ENCODE assay signal across 1 cellular context in genomic region chr3:108102420-108103039, GRCh38.
A peak's percentile ranks its signal among the peaks of the same experiment; 100 is the strongest.
TF ChIP-seq lines count a peak whose summit lies in the region.

No MANE protein-coding gene starts in this region.

TF ChIP-seq in K562, 482 proteins besides CTCF, POLR2A, EP300 and RAD21 (continued from another document and continues in another):
- TF ChIP-seq E4F1 (CRISPR knock-in tag; IDR thresholded peaks at IDR 0.05; ENCODE audit: borderline replicate concordance) (no peak), KLF6 (CRISPR knock-in tag; IDR thresholded peaks at IDR 0.05; ENCODE audit: borderline replicate concordance) (no peak), ZNF175 (CRISPR knock-in tag; IDR thresholded peaks at IDR 0.05; ENCODE audit: low read depth) (no peak), ZNF316 (IDR thresholded peaks at IDR 0.05) (peak; percentile 69), NRF1 (conservative IDR thresholded peaks at IDR 0.05 in 1 of 2, IDR thresholded peaks at IDR 0.05 in 1 of 2) (0 out of 4 replicates have a peak, but pooled peaks of 1 of the 2 experiments have one; percentile 7), POLR2G (IDR thresholded peaks at IDR 0.05; ENCODE audit: low read depth, low read length) (no peak), PHF20 (IDR thresholded peaks at IDR 0.05; ENCODE audit: partially characterized antibody) (no peak), SRSF9 (IDR thresholded peaks at IDR 0.05; ENCODE audit: borderline replicate concordance, low read depth, low read length) (no peak), ZNF280B (CRISPR knock-in tag; IDR thresholded peaks at IDR 0.05) (no peak), ZNF764 (CRISPR knock-in tag; IDR thresholded peaks at IDR 0.05; ENCODE audit: low read depth) (no peak), ZNF79 (CRISPR knock-in tag; IDR thresholded peaks at IDR 0.05; ENCODE audit: low read depth) (no peak), TEAD4 (IDR thresholded peaks at IDR 0.05; ENCODE audit: low read length) (peak; percentile 46; the same call in 1 of the 2 replicates), TEAD4 (CRISPR knock-in tag; IDR thresholded peaks at IDR 0.05; ENCODE audit: borderline replicate concordance) (no peak), E2F4 (CRISPR knock-in tag; IDR thresholded peaks at IDR 0.05; ENCODE audit: low read depth) (no peak), ZNF431 (CRISPR knock-in tag; IDR thresholded peaks at IDR 0.05) (no peak), MTA2 (IDR thresholded peaks at IDR 0.05; ENCODE audit: low read depth) (no peak), NCOA6 (IDR thresholded peaks at IDR 0.05) (no peak), KLF10 (CRISPR knock-in tag; IDR thresholded peaks at IDR 0.05) (no peak), SMC3 (conservative IDR thresholded peaks at IDR 0.05; ENCODE audit: insufficient read depth, low read depth, low read length) (no peak), MAX (CRISPR knock-in tag; IDR thresholded peaks at IDR 0.05) (no peak), ZNF445 (CRISPR knock-in tag; IDR thresholded peaks at IDR 0.05; ENCODE audit: low read depth) (no peak), TFAM (CRISPR knock-in tag; conservative IDR thresholded peaks at IDR 0.05) (no peak), GTF2B (IDR thresholded peaks at IDR 0.05; ENCODE audit: extremely low read depth, insufficient read length) (no peak), ZNF224 (CRISPR knock-in tag; IDR thresholded peaks at IDR 0.05) (no peak), NCOA2 (IDR thresholded peaks at IDR 0.05; ENCODE audit: partially characterized antibody in 2 of 2) (no peak), LARP7 (IDR thresholded peaks at IDR 0.05) (no peak), CHD4 (IDR thresholded peaks at IDR 0.05; ENCODE audit: insufficient read depth, insufficient replicate concordance, low read depth, low read length, poor library complexity, severe bottlenecking) (no peak), ZFP1 (CRISPR knock-in tag; IDR thresholded peaks at IDR 0.05) (no peak), ZSCAN32 (CRISPR knock-in tag; IDR thresholded peaks at IDR 0.05) (no peak), KLF1 (tag; IDR thresholded peaks at IDR 0.05) (no peak), MAZ (CRISPR knock-in tag; conservative IDR thresholded peaks at IDR 0.05 in 1 of 2, IDR thresholded peaks at IDR 0.05 in 1 of 2) (no peak), HMBOX1 (IDR thresholded peaks at IDR 0.05) (no peak), FOSL1 (tag; conservative IDR thresholded peaks at IDR 0.05) (no peak), ETV5 (CRISPR knock-in tag; IDR thresholded peaks at IDR 0.05; ENCODE audit: low read depth) (no peak), ZNF354B (CRISPR knock-in tag; IDR thresholded peaks at IDR 0.05) (no peak), BDP1 (IDR thresholded peaks at IDR 0.05; ENCODE audit: insufficient read depth, insufficient read length) (no peak), SP2 (IDR thresholded peaks at IDR 0.05; ENCODE audit: extremely low read depth, low read depth, low read length, poor library complexity, severe bottlenecking) (no peak), HES1 (IDR thresholded peaks at IDR 0.05; ENCODE audit: low read depth) (0 out of 2 replicates have a peak, but pooled peaks have one; percentile 16), ZNF511 (CRISPR knock-in tag; IDR thresholded peaks at IDR 0.05) (no peak), GTF2A2 (tag; IDR thresholded peaks at IDR 0.05) (no peak), CBX3 (IDR thresholded peaks at IDR 0.05; ENCODE audit: borderline replicate concordance in 1 of 2, low read length in 2 of 2) (peak in 1 of 2 experiments; percentile 61; a peak in 1 of 3 replicates), RFX5 (IDR thresholded peaks at IDR 0.05; ENCODE audit: low read depth, low read length) (no peak), SPI1 (IDR thresholded peaks at IDR 0.05; ENCODE audit: borderline replicate concordance, low read depth, low read length) (peak; percentile 98), NCOR1 (IDR thresholded peaks at IDR 0.05) (no peak), IRF2 (CRISPR knock-in tag; IDR thresholded peaks at IDR 0.05) (no peak), DNMT1 (IDR thresholded peaks at IDR 0.05) (no peak), ZNF165 (CRISPR knock-in tag; IDR thresholded peaks at IDR 0.05; ENCODE audit: borderline replicate concordance) (no peak), TGIF2 (CRISPR knock-in tag; IDR thresholded peaks at IDR 0.05) (no peak), ZNF830 (CRISPR knock-in tag; IDR thresholded peaks at IDR 0.05) (no peak), ZNF311 (CRISPR knock-in tag; IDR thresholded peaks at IDR 0.05) (peak; percentile 63; the same call in 1 of the 2 replicates), SMARCA5 (IDR thresholded peaks at IDR 0.05) (0 out of 2 replicates have a peak, but pooled peaks have one; percentile 58), ZNF507 (tag; conservative IDR thresholded peaks at IDR 0.05) (no peak), SAFB (IDR thresholded peaks at IDR 0.05; ENCODE audit: borderline replicate concordance, low read depth, low read length) (no peak), TCF3 (CRISPR knock-in tag; IDR thresholded peaks at IDR 0.05) (peak; percentile 34), PCBP1 (IDR thresholded peaks at IDR 0.05; ENCODE audit: low read depth, low read length, poor library complexity, severe bottlenecking) (no peak), GTF2E2 (tag; IDR thresholded peaks at IDR 0.05) (0 out of 2 replicates have a peak, but pooled peaks have one; percentile 38), ZNF407 (IDR thresholded peaks at IDR 0.05; ENCODE audit: low read depth) (no peak), EGR1 (conservative IDR thresholded peaks at IDR 0.05) (no peak), HEY1 (CRISPR knock-in tag; IDR thresholded peaks at IDR 0.05; ENCODE audit: borderline replicate concordance) (no peak)
